15 cellular contexts compared by ENCODE assay signal in genomic region chr11:121933294-121933693, GRCh38.
DNase-seq lines count a peak whose midpoint lies in the region; ATAC-seq, FAIRE-seq and TF ChIP-seq lines count a peak whose summit lies in the region.
"Had no signal": no experiment of that assay in that cellular context is flagged by ENCODE, and none has a peak within 500 bp of the region (broad histone marks: within the 10 kb centered on the region; RNA-seq: fewer than 3 reads in every experiment).

No MANE protein-coding gene starts in this region.

- H2AFZ ChIP-seq in HepG2 (ENCODE audit: low read length) (no peak overlapping the region), mesenchymal stem cell (ENCODE audit: low read depth, low read length) (no peak overlapping the region)

- H3K36me3 Mint-ChIP-seq in stimulated activated naive B cell treated with anti-CD40 and anti-IgM and Interleukin-4, amounts not matched to agents 10 μg/mL and 1 μg/mL and 100 μg/mL, for 72 hours = no peaks in the 10 kb centered on the region
- H3K36me3 Mint-ChIP-seq: CD4-positive, alpha-beta memory T cell had no signal

- H3K4me1 ChIP-seq in HepG2 (ENCODE audit: insufficient read depth, low read length) (peaks cover 64% of the 10 kb centered on the region), right lobe of liver (peaks cover 0 to 44% (median 16%) of the 10 kb centered on the region in 4 donors), mesenchymal stem cell (ENCODE audit: control insufficient read depth, insufficient read depth, low read depth, low read length) (no peaks in the 10 kb centered on the region)

- FAIRE-seq in HepG2 (lab: Jason Lieb, UNC) = no peak
- FAIRE-seq: G401.6, GM12891 had no signal

- H3K4me3 ChIP-seq in HepG2 (replicated peaks in 1 of 3; ENCODE audit: insufficient read depth in 1 of 3, low read depth in 2 of 3, low read length in 3 of 3) (no peak overlapping the region), right lobe of liver (no peak overlapping the region), mesenchymal stem cell (ENCODE audit: insufficient read depth in 1 of 2, low read depth in 1 of 2, low read length in 2 of 2) (no peak overlapping the region)

- intact Hi-C loops in HepG2 (cut with micrococcal nuclease; ENCODE audit: unreplicated experiment) = no loop called here
- intact Hi-C loops in right lobe of liver (cut with DNase I) = no loop called here

- H3K4me3 Mint-ChIP-seq in stimulated activated naive B cell treated with anti-CD40 and anti-IgM and Interleukin-4, amounts not matched to agents 10 μg/mL and 1 μg/mL and 100 μg/mL, for 72 hours = no peak overlapping the region
- H3K4me3 Mint-ChIP-seq: B cell; CD4-positive, alpha-beta memory T cell; H9 had no signal

- TF ChIP-seq CTCF in HepG2 (CRISPR knock-in tag; IDR thresholded peaks at IDR 0.05) (no peak), right lobe of liver (IDR thresholded peaks at IDR 0.05) (no peak)

- H3K9me3 ChIP-seq in HepG2 (ENCODE audit: low read length) (no peaks in the 10 kb centered on the region), right lobe of liver (no peaks in the 10 kb centered on the region), mesenchymal stem cell (ENCODE audit: control insufficient read depth, low read length) (no peaks in the 10 kb centered on the region)

- in situ Hi-C loops in HepG2 (cut with HindIII; ENCODE audit: extremely low pct_ligation_motif_present, low pct_unique_long_range_greater_than_20kb) = no loop called here

- H3K79me1 ChIP-seq in mesenchymal stem cell (replicated peaks; ENCODE audit: low read length, poor library complexity, severe bottlenecking) = no peaks in the 10 kb centered on the region

- WGBS in HepG2 (ENCODE audit: low lambda C conversion rate) = 98% methylated on average over 8 of the region's 8 CpGs
- 100% methylated on average over 2 of the region's 8 CpGs for WGBS in right lobe of liver (ENCODE audit: insufficient coverage, low coverage, low lambda C conversion rate, missing lambda C conversion rate)
- 97% methylated on average over 6 of the region's 8 CpGs for WGBS in mesenchymal stem cell

- peaks cover 27 to 29% of the 10 kb centered on the region in 2 donors for H3K27me3 Mint-ChIP-seq in stimulated activated naive B cell treated with anti-CD40 and anti-IgM and Interleukin-4, amounts not matched to agents 10 μg/mL and 1 μg/mL and 100 μg/mL, for 72 hours

- POLR2A ChIA-PET in HepG2 (lab: Yijun Ruan, JAX) = no interaction called here

- H3K9me3 Mint-ChIP-seq in stimulated activated naive B cell treated with anti-CD40 and anti-IgM and Interleukin-4, amounts not matched to agents 10 μg/mL and 1 μg/mL and 100 μg/mL, for 72 hours = peaks cover 0 to 5% of the 10 kb centered on the region in 2 donors
- H3K9me3 Mint-ChIP-seq: H9 had no signal

- TF ChIP-seq EP300 in HepG2 (IDR thresholded peaks at IDR 0.05; ENCODE audit: low read depth in 2 of 2, low read length in 2 of 2) (no peak), HepG2 (CRISPR knock-in tag; IDR thresholded peaks at IDR 0.05; ENCODE audit: borderline replicate concordance) (no peak)

- no peak overlapping the region for H3K27ac Mint-ChIP-seq in stimulated activated naive B cell treated with anti-CD40 and anti-IgM and Interleukin-4, amounts not matched to agents 10 μg/mL and 1 μg/mL and 100 μg/mL, for 72 hours
- H3K27ac Mint-ChIP-seq: B cell; CD4-positive, alpha-beta memory T cell had no signal

- no peaks in the 10 kb centered on the region for H3K27me3 ChIP-seq in HepG2 (ENCODE audit: control insufficient read depth in 1 of 2, insufficient read depth in 2 of 2, low read length in 2 of 2)
- H3K27me3 ChIP-seq in right lobe of liver = no peaks in the 10 kb centered on the region
- H3K27me3 ChIP-seq in mesenchymal stem cell (ENCODE audit: control insufficient read depth in 1 of 2, insufficient read depth in 1 of 2, low read length in 2 of 2) = peaks cover 0 to 18% of the 10 kb centered on the region in 2 experiments

- ATAC-seq in HepG2 (no peak), right lobe of liver (no peak), GM21390 (IDR thresholded peaks at IDR 0.05; ENCODE audit: unreplicated experiment) (no peak), GM21529 (IDR thresholded peaks at IDR 0.05; ENCODE audit: unreplicated experiment) (no peak)
- ATAC-seq in stimulated activated naive B cell treated with anti-CD40 and anti-IgM and Interleukin-4, amounts not matched to agents 10 μg/mL and 1 μg/mL and 100 μg/mL, for 72 hours (replicated peaks) = no peak

- DNase-seq in HepG2 (ENCODE audit: low spot score) (no peak), right lobe of liver (no peak), brain pericyte (ENCODE audit: low read depth, low spot score) (peak; percentile 11), mesenchymal stem cell (no peak), NCI-H526 (lab: John Stamatoyannopoulos, UW) (no peak)
- no peak for DNase-seq in stimulated activated naive B cell treated with anti-CD40 and anti-IgM and Interleukin-4, amounts not matched to agents 10 μg/mL and 1 μg/mL and 100 μg/mL, for 72 hours
- DNase-seq: CD4-positive, alpha-beta memory T cell; DMS79 treated with DMSO at 0.1 percent for 48 hours; H9 had no signal

- no peak overlapping the region for H3K23ac ChIP-seq in mesenchymal stem cell (ENCODE audit: low read length in 2 of 2)

- no peak overlapping the region for H3K4me2 ChIP-seq in HepG2 (ENCODE audit: low read depth, low read length)
- H3K4me2 ChIP-seq in mesenchymal stem cell (ENCODE audit: low read length, poor library complexity, severe bottlenecking) = no peak overlapping the region

- no peaks in the 10 kb centered on the region for H3K79me2 ChIP-seq in HepG2 (ENCODE audit: insufficient read depth, low read length)

- no peak overlapping the region for H2AK5ac ChIP-seq in mesenchymal stem cell (ENCODE audit: low read length, severe bottlenecking)

- TF ChIP-seq POLR2A in HepG2 (IDR thresholded peaks at IDR 0.05; ENCODE audit: insufficient read depth in 1 of 2, low read depth in 2 of 2, low read length in 2 of 2) = no peak
- TF ChIP-seq POLR2A in right lobe of liver (IDR thresholded peaks at IDR 0.05) = no peak

- H3K14ac ChIP-seq in mesenchymal stem cell (ENCODE audit: low read length in 2 of 2) = peak overlapping the region in 1 of 2 experiments; percentile 14

- H3K4ac ChIP-seq in mesenchymal stem cell (ENCODE audit: low read depth in 1 of 2, low read length in 2 of 2) = no peak overlapping the region

- no peaks in the 10 kb centered on the region for H3K4me1 Mint-ChIP-seq in stimulated activated naive B cell treated with anti-CD40 and anti-IgM and Interleukin-4, amounts not matched to agents 10 μg/mL and 1 μg/mL and 100 μg/mL, for 72 hours
- H3K4me1 Mint-ChIP-seq: B cell had no signal

- H3K18ac ChIP-seq in mesenchymal stem cell (ENCODE audit: low read depth in 1 of 2, low read length in 2 of 2) = peak overlapping the region in 1 of 2 experiments; percentile 48

- H3K27ac ChIP-seq in HepG2 (ENCODE audit: extremely low read length, insufficient read depth, low read length) (peak overlapping the region; percentile 94), right lobe of liver (no peak overlapping the region), mesenchymal stem cell (ENCODE audit: low read length, poor library complexity, severe bottlenecking) (no peak overlapping the region)
- H3K27ac ChIP-seq: C4-2B had no signal

- no peaks in the 10 kb centered on the region for H4K20me1 ChIP-seq in HepG2 (ENCODE audit: insufficient read depth, low read length)

- H2BK12ac ChIP-seq in mesenchymal stem cell (ENCODE audit: low read length in 2 of 2) = peak overlapping the region; percentile 41 to 84

- H3K36me3 ChIP-seq in HepG2 (replicated peaks in 1 of 2; ENCODE audit: control insufficient read depth in 1 of 2, insufficient read depth in 2 of 2, low read length in 2 of 2) (no peaks in the 10 kb centered on the region), right lobe of liver (no peaks in the 10 kb centered on the region), mesenchymal stem cell (ENCODE audit: control insufficient read depth in 1 of 2, insufficient read depth in 2 of 2, low read depth in 1 of 2, low read length in 2 of 2) (no peaks in the 10 kb centered on the region)

- no peak overlapping the region for H2BK15ac ChIP-seq in mesenchymal stem cell (ENCODE audit: low read depth, poor library complexity, severe bottlenecking)

- TF ChIP-seq RAD21 in HepG2 (CRISPR knock-in tag; IDR thresholded peaks at IDR 0.05) = no peak

- no peak overlapping the region for H4K91ac ChIP-seq in mesenchymal stem cell (ENCODE audit: low read length)

- CTCF ChIA-PET in HepG2 (lab: Yijun Ruan, JAX; ENCODE audit: low intra/inter-chr PET ratio, low total read pairs) = no interaction called here

- no peak overlapping the region for H4K8ac ChIP-seq in mesenchymal stem cell (ENCODE audit: low read length)

- no peak overlapping the region for H3K9ac ChIP-seq in HepG2 (ENCODE audit: insufficient read depth, low read depth, low read length)
- no peak overlapping the region for H3K9ac ChIP-seq in mesenchymal stem cell (ENCODE audit: low read length)

- no peak overlapping the region for H2BK5ac ChIP-seq in mesenchymal stem cell (ENCODE audit: low read depth, low read length, poor library complexity, severe bottlenecking)

- no TSS peak for BruUV-seq in HepG2 (replicated peaks; lab: Mats Ljungman, UMichigan)

- no peak overlapping the region for H2BK120ac ChIP-seq in mesenchymal stem cell (ENCODE audit: low read depth, low read length)

TF ChIP-seq in HepG2, 621 proteins besides CTCF, POLR2A, EP300 and RAD21 (continues in another document):
- TF ChIP-seq ZNF670 (CRISPR knock-in tag; IDR thresholded peaks at IDR 0.05; ENCODE audit: borderline replicate concordance) (no peak), SP2 (CRISPR knock-in tag; IDR thresholded peaks at IDR 0.05) (no peak), ZNF124 (CRISPR knock-in tag; IDR thresholded peaks at IDR 0.05) (no peak), MXD3 (CRISPR knock-in tag; IDR thresholded peaks at IDR 0.05) (no peak), HIC2 (CRISPR knock-in tag; IDR thresholded peaks at IDR 0.05; ENCODE audit: low read depth) (no peak), ZNF776 (CRISPR knock-in tag; IDR thresholded peaks at IDR 0.05) (no peak), ZNF572 (CRISPR knock-in tag; IDR thresholded peaks at IDR 0.05) (no peak)
